ENCODE assay signal across 19 cellular contexts in the genomic region with DNA sequence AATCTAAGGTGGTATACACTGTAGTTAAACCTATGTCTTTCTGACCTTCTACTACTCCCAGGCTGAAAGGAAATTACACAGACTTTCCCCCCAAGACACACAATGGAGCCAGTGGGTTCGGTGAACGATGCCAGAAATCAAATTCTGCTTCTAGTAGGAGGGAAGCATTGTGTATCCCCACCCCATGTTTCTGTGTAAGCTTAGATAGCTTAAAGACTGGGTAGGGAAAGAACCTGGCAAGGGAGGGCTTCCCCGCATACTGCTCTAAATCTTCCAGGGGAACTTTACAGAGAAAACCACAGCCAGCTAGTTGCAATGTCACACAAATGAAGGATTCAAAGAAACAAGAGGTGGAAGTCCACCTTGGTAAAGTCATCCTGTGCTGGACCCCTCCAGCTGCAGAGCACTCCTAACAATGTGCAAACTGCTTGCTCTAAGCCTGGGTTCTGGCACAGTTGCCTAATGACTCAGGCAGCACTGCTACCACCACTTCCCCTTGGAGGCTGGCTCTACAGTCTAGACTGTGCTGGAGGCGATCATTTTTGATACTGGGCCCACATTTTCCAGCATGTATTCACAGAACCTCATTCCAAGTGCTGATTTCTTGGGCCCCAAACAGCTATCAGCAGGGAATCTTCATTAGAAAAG. TPM values are rescaled to one million over a fixed set of nuclear protein-coding genes. Genes with fewer than 3 reads are reported as not detected.
DNase-seq lines count a peak whose midpoint lies in the region; ATAC-seq and TF ChIP-seq lines count a peak whose summit lies in the region.
"Had no signal": no experiment of that assay in that cellular context is flagged by ENCODE, and none has a peak within 500 bp of the region (broad histone marks: within the 10 kb centered on the region; RNA-seq: fewer than 3 reads in every experiment).

No MANE protein-coding gene starts in this region.

- WGBS in GM23248 (ENCODE audit: low coverage in 1 of 2, low lambda C conversion rate in 2 of 2, missing lambda C conversion rate in 2 of 2), 2 experiments: 74 to 75% methylated on average over 4 of the region's 4 CpGs
- 73 to 80% (median 77%) methylated on average over 4 of the region's 4 CpGs for WGBS in spleen, 5 donors

- intact Hi-C loops in spleen (cut with DNase I; ENCODE audit: low total_unique reads): no loop called here

- H3K9me3 Mint-ChIP-seq in endothelial cell (ENCODE audit: unreplicated experiment): no peaks in the 10 kb centered on the region

- H3K9me2 ChIP-seq in GM23248 (ENCODE audit: insufficient read depth): no peaks in the 10 kb centered on the region

- H3K27me3 ChIP-seq in GM23248 (replicated peaks; ENCODE audit: insufficient read depth) (no peaks in the 10 kb centered on the region), spleen (replicated peaks in 1 of 7) (no peaks in the 10 kb centered on the region)
- H3K27me3 ChIP-seq: vagina had no signal

- peak overlapping the region; percentile 58 for H3K4me2 ChIP-seq in GM23248 (ENCODE audit: unreplicated experiment)
- H3K4me2 ChIP-seq: PC-9 had no signal

- no peak overlapping the region for H3K4me3 ChIP-seq in GM23248
- H3K4me3 ChIP-seq in astrocyte of the cerebellum (ENCODE audit: low read depth, low read length): no peak overlapping the region
- H3K4me3 ChIP-seq in foreskin fibroblast (ENCODE audit: low read depth in 1 of 2, low read length in 2 of 2): no peak overlapping the region
- H3K4me3 ChIP-seq in spleen: no peak overlapping the region
- H3K4me3 ChIP-seq: PC-9, prostate gland, vagina had no signal

- ATAC-seq in HG03097 (IDR thresholded peaks at IDR 0.05; ENCODE audit: low FRiP score, unreplicated experiment) (no peak), HG02763 (IDR thresholded peaks at IDR 0.05; ENCODE audit: unreplicated experiment) (no peak)
- ATAC-seq: activated CD8-positive, alpha-beta T cell treated with anti-CD3 and anti-CD28 coated beads for 36 hours; left colon had no signal

- peaks cover 3% of the 10 kb centered on the region for H3K4me1 Mint-ChIP-seq in endothelial cell (ENCODE audit: unreplicated experiment)

- H2AFZ ChIP-seq in GM23248: no peak overlapping the region
- H2AFZ ChIP-seq: PC-9 had no signal

- TF ChIP-seq CTCF in astrocyte of the cerebellum (IDR thresholded peaks at IDR 0.05; ENCODE audit: low read depth, low read length, missing control alignments) (no peak), foreskin fibroblast (IDR thresholded peaks at IDR 0.05; ENCODE audit: low read depth, low read length) (no peak), spleen (IDR thresholded peaks at IDR 0.05 in 8 of 11, conservative IDR thresholded peaks at IDR 0.05 in 3 of 11) (no peak), endothelial cell (IDR thresholded peaks at IDR 0.05; ENCODE audit: unreplicated experiment) (no peak)

- TF ChIP-seq POLR2A in spleen (IDR thresholded peaks at IDR 0.05): no peak

- H4K20me1 ChIP-seq in GM23248 (ENCODE audit: insufficient read depth): no peaks in the 10 kb centered on the region

- peak; percentile 17 for DNase-seq in AG08396 (ENCODE audit: low spot score)
- DNase-seq in GM23248: peak; percentile 90
- DNase-seq in astrocyte of the cerebellum (ENCODE audit: low read depth): peak; percentile 93
- DNase-seq in foreskin fibroblast: peak; percentile 36 to 71
- no peak for DNase-seq in spleen
- DNase-seq in endothelial cell (ENCODE audit: low spot score): no peak
- DNase-seq: activated CD8-positive, alpha-beta T cell treated with anti-CD3 and anti-CD28 coated beads for 36 hours; Caco-2; hippocampal formation; Karpas-422; left colon; NCI-H187 treated with DMSO at 0.1 percent for 48 hours; NCI-H510A treated with DMSO at 0.1 percent for 48 hours; PC-9; SW 1271 had no signal

- H3F3A ChIP-seq in GM23248 (ENCODE audit: insufficient read depth): peaks cover 75% of the 10 kb centered on the region

- peak overlapping the region; percentile 48; the same call in 1 of the 2 replicates for H3K27ac ChIP-seq in GM23248
- H3K27ac ChIP-seq in spleen: no peak overlapping the region
- H3K27ac ChIP-seq: PC-9, prostate gland, vagina had no signal

- H3K79me2 ChIP-seq in GM23248 (ENCODE audit: insufficient read depth): no peaks in the 10 kb centered on the region

- H3K36me3 ChIP-seq in GM23248 (ENCODE audit: low read depth) (no peaks in the 10 kb centered on the region), spleen (no peaks in the 10 kb centered on the region)
- H3K36me3 ChIP-seq: prostate gland, vagina had no signal

- H3K27ac Mint-ChIP-seq in endothelial cell (ENCODE audit: unreplicated experiment): no peak overlapping the region
- H3K27ac Mint-ChIP-seq: activated CD8-positive, alpha-beta T cell treated with anti-CD3 and anti-CD28 coated beads for 36 hours had no signal

- no peak overlapping the region for H3K9ac ChIP-seq in GM23248

- H3K9me3 ChIP-seq in GM23248 (ENCODE audit: low read depth): no peaks in the 10 kb centered on the region
- H3K9me3 ChIP-seq in spleen: peaks cover 0 to 6% (median 0%) of the 10 kb centered on the region in 8 donors
- H3K9me3 ChIP-seq: Caco-2, prostate gland, vagina had no signal

- H3K27me3 Mint-ChIP-seq in endothelial cell (ENCODE audit: unreplicated experiment): no peaks in the 10 kb centered on the region

- H3K4me1 ChIP-seq in GM23248 (ENCODE audit: insufficient read depth) (peaks cover 86% of the 10 kb centered on the region), spleen (no peaks in the 10 kb centered on the region)
- H3K4me1 ChIP-seq: Caco-2, prostate gland had no signal

- H3K36me3 Mint-ChIP-seq in endothelial cell (ENCODE audit: low read depth, unreplicated experiment): no peaks in the 10 kb centered on the region

- H3K4me3 Mint-ChIP-seq in endothelial cell (ENCODE audit: unreplicated experiment): no peak overlapping the region
- H3K4me3 Mint-ChIP-seq: activated CD8-positive, alpha-beta T cell treated with anti-CD3 and anti-CD28 coated beads for 36 hours had no signal

- in situ Hi-C loops in GM23248 (cut with MboI) (no loop called here), astrocyte of the cerebellum (cut with HindIII; ENCODE audit: low sequenced_read_pairs) (no loop called here)

RNA-seq across cellular contexts. Expression of a gene that starts 47.5 kb away (rescaled TPM):
- 43.8 and 46.9 TPM in 2 replicates for total RNA-seq in GM23248 (2014; rRNA removed; shearing (Covaris generic))
- polyA plus RNA-seq in GM23248 (2016; fragmentation: Nextera tagmentation; extraction: Ambion mirVana) (31.5 and 32.1 TPM in 2 replicates), spleen (10 to 100 TPM; 45.5 to 73.3 (median 51.0) TPM)
- total RNA-seq in spleen (100 to 1,000 TPM in 5 of 7 donors, 10 to 100 TPM in 2; 69.3 to 216 (median 148) TPM), endothelial cell (ENCODE audit: unreplicated experiment) (10.1 TPM)

Comparison
In these comparisons a context has a peak if more than half of its experiments do, and no peak if none do; other contexts are left out.
1. DNase-seq: peak in AG08396 (single experiment), GM23248 (single experiment), astrocyte of the cerebellum (single experiment) and foreskin fibroblast (2 of 2); none in spleen (single experiment) and endothelial cell (single experiment).